Comparison of ENCODE assay signal across 8 cellular contexts in genomic region chr3:125437631-125438435, GRCh38.
DNase-seq lines count a peak whose midpoint lies in the region; ATAC-seq, FAIRE-seq and TF ChIP-seq lines count a peak whose summit lies in the region.

No MANE protein-coding gene starts in this region.

- peak; percentile 91 for TF ChIP-seq CTCF in GM13976 (IDR thresholded peaks at IDR 0.05; ENCODE audit: borderline replicate concordance, control extremely low read depth, extremely low read depth, insufficient read depth, missing control alignments)
- TF ChIP-seq CTCF in RWPE1 (conservative IDR thresholded peaks at IDR 0.05; ENCODE audit: low read depth) = peak; percentile 96

- FAIRE-seq in urothelium cell line (lab: Jason Lieb, UNC) = no peak

- peak; percentile 56 for ATAC-seq in Right ventricle myocardium inferior
- no peak for ATAC-seq in HG03439 (IDR thresholded peaks at IDR 0.05; ENCODE audit: unreplicated experiment)

- POLR2A ChIA-PET in RWPE1 (lab: Yijun Ruan, JAX; ENCODE audit: low non-redundant PET) = no interaction called here

- CTCF ChIA-PET in RWPE1 (lab: Yijun Ruan, JAX) = interaction anchor here (0.6 to 1.5 kb wide), 10 partner anchors 67 to 509 kb away, joined by 3 to 7 read pairs (median 3); no protein-coding TSS in a partner anchor

- H3K27ac ChIP-seq in RWPE1 = no peak overlapping the region

- DNase-seq in ACHN (peak; percentile 44), GM13976 (ENCODE audit: low spot score) (peak; percentile 52), RWPE1 (ENCODE audit: low spot score) (peak; percentile 59), Right ventricle myocardium inferior (ENCODE audit: missing footprints) (no peak), posterior cingulate gyrus (peak in 9 of 10 donors; percentile 36 to 93 (median 72)), urothelium cell line (ENCODE audit: low spot score) (peak; percentile 71)
- peak; percentile 64 for DNase-seq in activated naive CD4-positive, alpha-beta T cell treated with anti-CD3 and anti-CD28 coated beads, Interleukin-2, amount 50 U/mL, for 16 hours

- intact Hi-C loops in Right ventricle myocardium inferior (cut with DNase I) (loop anchor here (2.0 to 10.0 kb wide), 3 partner anchors 243 to 511 kb away; no protein-coding TSS in a partner anchor), posterior cingulate gyrus (cut with DNase I) (loop anchor here (1.0 to 5.0 kb wide), 2 partner anchors 443 to 511 kb away; no protein-coding TSS in a partner anchor)

- in situ Hi-C loops in ACHN (cut with HindIII; ENCODE audit: low pct_ligation_motif_present, low pct_unique_long_range_greater_than_20kb, low sequenced_read_pairs) = no loop called here
- in situ Hi-C loops in GM13976 (cut with MboI; ENCODE audit: low sequenced_read_pairs, unreplicated experiment) = loop anchor here (10.0 to 25.0 kb wide), 2 partner anchors 223 to 676 kb away; partner anchors contain the start of gene SLC12A8
